8 cellular contexts compared by ENCODE assay signal in genomic region chr1:8373547-8374270, GRCh38. TPM values are rescaled to one million over a fixed set of nuclear protein-coding genes. Genes with fewer than 3 reads are reported as not detected.
DNase-seq lines count a peak whose midpoint lies in the region; ATAC-seq and FAIRE-seq lines count a peak whose summit lies in the region.

No MANE protein-coding gene starts in this region.

- H3K4me1 Mint-ChIP-seq in stimulated activated naive CD8-positive, alpha-beta T cell treated with anti-CD3 and anti-CD28 coated beads, Interleukin-15, Interleukin-2, amounts not matched to agents 100 ng/mL and 50 ng/mL, for 24 hours (ENCODE audit: low read depth), result peaks cover 32% of the 10 kb centered on the region
- peaks cover 51% of the 10 kb centered on the region for H3K4me1 Mint-ChIP-seq in stimulated activated naive CD8-positive, alpha-beta T cell treated with anti-CD3 and anti-CD28 coated beads, Interleukin-15, amount 100 ng/mL, for 72 hours
- peaks cover 35 to 67% of the 10 kb centered on the region in 2 donors for H3K4me1 Mint-ChIP-seq in stimulated activated naive B cell treated with anti-CD40 and anti-IgM and Interleukin-4, amounts not matched to agents 10 μg/mL and 1 μg/mL and 100 μg/mL, for 72 hours
- H3K4me1 Mint-ChIP-seq in naive thymus-derived CD8-positive, alpha-beta T cell, result peaks cover 31 to 70% (median 40%) of the 10 kb centered on the region in 4 donors

- peak overlapping the region; percentile 70 for H3K27ac Mint-ChIP-seq in stimulated activated naive CD8-positive, alpha-beta T cell treated with anti-CD3 and anti-CD28 coated beads, Interleukin-15, Interleukin-2, amounts not matched to agents 100 ng/mL and 50 ng/mL, for 24 hours
- peak overlapping the region in 1 of 2 donors; percentile 54 for H3K27ac Mint-ChIP-seq in stimulated activated naive CD8-positive, alpha-beta T cell treated with anti-CD3 and anti-CD28 coated beads, Interleukin-15, amount 100 ng/mL, for 72 hours
- peak overlapping the region; percentile 73 for H3K27ac Mint-ChIP-seq in stimulated activated naive B cell treated with anti-CD40 and anti-IgM and Interleukin-4, amounts not matched to agents 10 μg/mL and 1 μg/mL and 100 μg/mL, for 72 hours
- peak overlapping the region in 1 of 10 donors; percentile 30 for H3K27ac Mint-ChIP-seq in naive thymus-derived CD8-positive, alpha-beta T cell

- DNase-seq in stimulated activated naive CD8-positive, alpha-beta T cell treated with anti-CD3 and anti-CD28 coated beads, Interleukin-15, amount 100 ng/mL, for 72 hours, result no peak
- DNase-seq in caudate nucleus (lab: John Stamatoyannopoulos, UW) (peak in 26 of 61 donors; percentile 22 to 70 (median 41)), left kidney (ENCODE audit: low read depth, low spot score) (peak; percentile 84), frontal cortex (ENCODE audit: low spot score in 2 of 2) (no peak)
- no peak for DNase-seq in stimulated activated naive B cell treated with anti-CD40 and anti-IgM and Interleukin-4, amounts not matched to agents 10 μg/mL and 1 μg/mL and 100 μg/mL, for 72 hours
- no peak for DNase-seq in naive thymus-derived CD8-positive, alpha-beta T cell

- POLR2A ChIA-PET in naive thymus-derived CD8-positive, alpha-beta T cell (lab: Charles Lee), result no interaction called here

- ATAC-seq in stimulated activated naive CD8-positive, alpha-beta T cell treated with anti-CD3 and anti-CD28 coated beads, Interleukin-15, amount 100 ng/mL, for 72 hours, result no peak
- ATAC-seq in stimulated activated naive B cell treated with anti-CD40 and anti-IgM and Interleukin-4, amounts not matched to agents 10 μg/mL and 1 μg/mL and 100 μg/mL, for 72 hours (replicated peaks), result no peak
- ATAC-seq in naive thymus-derived CD8-positive, alpha-beta T cell, result no peak
- ATAC-seq in HG03280 (IDR thresholded peaks at IDR 0.05; ENCODE audit: unreplicated experiment), result no peak

- H3K27me3 Mint-ChIP-seq in stimulated activated naive CD8-positive, alpha-beta T cell treated with anti-CD3 and anti-CD28 coated beads, Interleukin-15, Interleukin-2, amounts not matched to agents 100 ng/mL and 50 ng/mL, for 24 hours, result no peaks in the 10 kb centered on the region
- H3K27me3 Mint-ChIP-seq in stimulated activated naive CD8-positive, alpha-beta T cell treated with anti-CD3 and anti-CD28 coated beads, Interleukin-15, amount 100 ng/mL, for 72 hours, result no peaks in the 10 kb centered on the region
- no peaks in the 10 kb centered on the region for H3K27me3 Mint-ChIP-seq in stimulated activated naive B cell treated with anti-CD40 and anti-IgM and Interleukin-4, amounts not matched to agents 10 μg/mL and 1 μg/mL and 100 μg/mL, for 72 hours
- no peaks in the 10 kb centered on the region for H3K27me3 Mint-ChIP-seq in naive thymus-derived CD8-positive, alpha-beta T cell

- no peak for FAIRE-seq in frontal cortex (lab: Jason Lieb, UNC)

- no peaks in the 10 kb centered on the region for H3K9me3 Mint-ChIP-seq in stimulated activated naive CD8-positive, alpha-beta T cell treated with anti-CD3 and anti-CD28 coated beads, Interleukin-15, Interleukin-2, amounts not matched to agents 100 ng/mL and 50 ng/mL, for 24 hours
- no peaks in the 10 kb centered on the region for H3K9me3 Mint-ChIP-seq in stimulated activated naive CD8-positive, alpha-beta T cell treated with anti-CD3 and anti-CD28 coated beads, Interleukin-15, amount 100 ng/mL, for 72 hours
- H3K9me3 Mint-ChIP-seq in stimulated activated naive B cell treated with anti-CD40 and anti-IgM and Interleukin-4, amounts not matched to agents 10 μg/mL and 1 μg/mL and 100 μg/mL, for 72 hours, result no peaks in the 10 kb centered on the region
- no peaks in the 10 kb centered on the region for H3K9me3 Mint-ChIP-seq in naive thymus-derived CD8-positive, alpha-beta T cell

- no peak overlapping the region for H3K4me3 Mint-ChIP-seq in stimulated activated naive CD8-positive, alpha-beta T cell treated with anti-CD3 and anti-CD28 coated beads, Interleukin-15, Interleukin-2, amounts not matched to agents 100 ng/mL and 50 ng/mL, for 24 hours
- no peak overlapping the region for H3K4me3 Mint-ChIP-seq in stimulated activated naive CD8-positive, alpha-beta T cell treated with anti-CD3 and anti-CD28 coated beads, Interleukin-15, amount 100 ng/mL, for 72 hours
- no peak overlapping the region for H3K4me3 Mint-ChIP-seq in stimulated activated naive B cell treated with anti-CD40 and anti-IgM and Interleukin-4, amounts not matched to agents 10 μg/mL and 1 μg/mL and 100 μg/mL, for 72 hours
- H3K4me3 Mint-ChIP-seq in naive thymus-derived CD8-positive, alpha-beta T cell, result peak overlapping the region in 1 of 10 donors; percentile 60

- peak overlapping the region; percentile 86 for H3K27ac ChIP-seq in caudate nucleus (ENCODE audit: low read depth, low read length)

- peaks cover 6% of the 10 kb centered on the region for H3K36me3 Mint-ChIP-seq in stimulated activated naive CD8-positive, alpha-beta T cell treated with anti-CD3 and anti-CD28 coated beads, Interleukin-15, Interleukin-2, amounts not matched to agents 100 ng/mL and 50 ng/mL, for 24 hours (ENCODE audit: low read depth)
- H3K36me3 Mint-ChIP-seq in stimulated activated naive B cell treated with anti-CD40 and anti-IgM and Interleukin-4, amounts not matched to agents 10 μg/mL and 1 μg/mL and 100 μg/mL, for 72 hours, result peaks cover 18 to 35% of the 10 kb centered on the region in 2 donors
- H3K36me3 Mint-ChIP-seq in naive thymus-derived CD8-positive, alpha-beta T cell, result peaks cover 0 to 42% (median 0%) of the 10 kb centered on the region in 3 donors

RNA-seq across cellular contexts. Expression of gene SLC45A1, which starts 55.8 kb away (rescaled TPM):
- total RNA-seq in naive thymus-derived CD8-positive, alpha-beta T cell, result 1 to 10 TPM; 1.2 TPM
- polyA plus RNA-seq in naive thymus-derived CD8-positive, alpha-beta T cell, result under 1 TPM in 2 of 3 donors, not detected in 1; 0.48 to 0.81 TPM
- total RNA-seq in frontal cortex, result 8.6 TPM
